In the genomic region with DNA sequence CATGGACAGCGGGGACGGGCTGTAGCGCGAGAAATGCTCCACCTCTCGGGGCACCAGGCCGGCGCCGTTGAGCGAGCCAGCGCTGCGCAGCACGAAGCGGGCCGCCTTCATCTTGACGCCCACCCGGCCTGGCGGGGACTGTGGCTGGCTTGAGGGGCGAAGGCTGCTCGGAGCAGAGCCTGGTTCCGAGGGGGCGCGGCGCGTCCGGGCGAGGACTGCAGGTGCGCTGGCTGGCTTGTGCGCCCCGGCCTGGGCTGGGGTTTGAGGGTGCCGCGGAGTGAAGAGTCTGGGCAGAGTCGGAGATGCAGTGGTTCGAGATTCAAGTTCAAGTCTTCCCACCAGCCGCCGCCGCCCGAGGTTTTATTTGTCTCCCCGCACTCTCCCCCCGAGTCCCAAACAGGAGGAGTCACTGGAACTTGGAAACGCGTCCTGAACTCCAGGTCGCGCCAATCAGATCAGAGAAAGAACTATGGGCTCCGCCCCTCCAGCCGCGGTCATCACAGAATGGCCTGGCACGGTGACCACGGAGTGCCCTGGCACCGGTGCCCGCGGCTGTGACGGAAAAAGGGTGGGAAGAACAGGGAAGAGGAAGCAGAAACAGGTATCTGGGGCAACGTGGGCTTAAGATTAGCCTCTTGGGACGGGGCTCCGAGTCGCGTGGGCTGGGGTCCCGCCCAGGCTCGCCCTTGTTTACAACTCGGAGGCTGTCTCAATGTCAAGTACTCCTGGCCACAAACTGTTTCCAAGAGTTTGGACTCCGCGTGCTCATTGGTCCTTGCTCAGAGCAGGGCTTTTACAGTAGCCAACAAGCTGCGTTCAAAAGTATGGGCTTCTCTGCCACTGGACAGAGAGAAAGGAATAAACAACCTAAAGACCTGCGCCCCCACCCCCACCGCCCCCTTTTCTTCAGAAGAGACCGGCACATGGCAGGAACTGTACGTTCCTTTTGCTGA, we compare ENCODE assay signal across 8 cellular contexts. TPM values are rescaled to one million over a fixed set of nuclear protein-coding genes. Genes with fewer than 3 reads are reported as not detected.
A peak's percentile ranks its signal among the peaks of the same experiment; 100 is the strongest.
DNase-seq lines count a peak whose midpoint lies in the region; ATAC-seq, FAIRE-seq and TF ChIP-seq lines count a peak whose summit lies in the region.

Gene PDK4 (minus strand): TSS at position 334 of the 953 bp plus-strand sequence. CDS start 223 bp downstream, at position 111.

- intact Hi-C loops in IMR-90 (cut with micrococcal nuclease) (no loop called here), left ventricle myocardium inferior (cut with micrococcal nuclease) (loop anchor here (5.0 kb wide), 1 partner anchor 86 kb away; no protein-coding TSS in a partner anchor)

- H2AK5ac ChIP-seq in IMR-90 (ENCODE audit: low read depth, low read length), result no peak within 1 kb of the TSS

- peak within 1 kb of the TSS in 1 of 2 experiments; percentile 31; a peak in 1 of 4 replicates for H4K8ac ChIP-seq in IMR-90 (ENCODE audit: low read depth in 2 of 2, low read length in 2 of 2)

- H3K4me1 ChIP-seq in IMR-90 (ENCODE audit: control insufficient read depth, insufficient read depth, low read length), result peaks cover 3% of the 10 kb centered on the region
- H3K4me1 ChIP-seq in astrocyte (ENCODE audit: insufficient read depth, low read length), result peaks cover 5% of the 10 kb centered on the region
- H3K4me1 ChIP-seq in left ventricle myocardium inferior, result peaks cover 78% of the 10 kb centered on the region

- 0% methylated on average over 26 of the region's 67 CpGs; no CpG with 5 or more reads in 1 of the 2 experiments for WGBS in IMR-90 (ENCODE audit: extremely low coverage in 2 of 2, insufficient read length in 1 of 2), 2 experiments

- peak within 1 kb of the TSS; percentile 11; the same call in 1 of the 2 replicates for H4K91ac ChIP-seq in IMR-90 (ENCODE audit: insufficient read depth, low read depth, low read length)

- no peak within 1 kb of the TSS for H4K5ac ChIP-seq in IMR-90 (ENCODE audit: low read depth, low read length)

- TF ChIP-seq RAD21 in IMR-90 (IDR thresholded peaks at IDR 0.05; ENCODE audit: low read length), result no peak

- TF ChIP-seq CTCF in IMR-90 (conservative IDR thresholded peaks at IDR 0.05; ENCODE audit: low read depth, low read length), result no peak
- no peak for TF ChIP-seq CTCF in astrocyte (IDR thresholded peaks at IDR 0.05; ENCODE audit: insufficient read depth, low read depth, low read length)
- TF ChIP-seq CTCF in left ventricle myocardium inferior (IDR thresholded peaks at IDR 0.05; ENCODE audit: borderline replicate concordance), result no peak

- no peaks in the 10 kb centered on the region for H3K36me3 Mint-ChIP-seq in astrocyte (ENCODE audit: low read depth, unreplicated experiment)

- H3K4me3 ChIP-seq in IMR-90 (ENCODE audit: insufficient read depth, low read depth, low read length) (peak within 1 kb of the TSS; percentile 59), astrocyte (ENCODE audit: insufficient read depth, low read depth, low read length) (peak within 1 kb of the TSS; percentile 70), left ventricle myocardium inferior (peak within 1 kb of the TSS; percentile 89)

- H3K79me1 ChIP-seq in IMR-90 (ENCODE audit: low read depth in 1 of 2, low read length in 2 of 2), result no peaks in the 10 kb centered on the region

- H2AFZ ChIP-seq in IMR-90 (replicated peaks; ENCODE audit: low read length, poor library complexity) (peak within 1 kb of the TSS; percentile 90), astrocyte (ENCODE audit: low read depth, low read length) (peak within 1 kb of the TSS; percentile 96)

- no TSS peak for BruUV-seq in IMR-90 (replicated peaks; lab: Mats Ljungman, UMichigan)

- no peak within 1 kb of the TSS for H3K23ac ChIP-seq in IMR-90 (ENCODE audit: low read depth, low read length)

- peak; percentile 43 for DNase-seq in COLO668 (lab: John Stamatoyannopoulos, UW; ENCODE audit: unreplicated experiment)
- peak; percentile 40 for DNase-seq in IMR-90
- peak; percentile 19 for DNase-seq in astrocyte (ENCODE audit: low read depth)
- DNase-seq in left ventricle myocardium inferior, result peak; percentile 95
- peak; percentile 88 for DNase-seq in occipital lobe (lab: John Stamatoyannopoulos, UW)
- no peak for DNase-seq in AML-193 (lab: John Stamatoyannopoulos, UW)
- no peak for DNase-seq in GM19239 (ENCODE audit: insufficient read length, low spot score)
- no peak for DNase-seq in activated CD4-positive, CD25-positive, alpha-beta regulatory T cell treated with anti-CD3 and anti-CD28 coated beads, Interleukin-2, amount 50 U/mL, for 72 hours

- no peak within 1 kb of the TSS for H3K18ac ChIP-seq in IMR-90 (ENCODE audit: low read depth, low read length)

- in situ Hi-C loops in IMR-90 (cut with MboI; ENCODE audit: low sequenced_read_pairs), result no loop called here

- H3K27ac ChIP-seq in IMR-90 (ENCODE audit: insufficient read depth, low read length) (peak within 1 kb of the TSS; percentile 13; the same call in 1 of the 2 replicates), astrocyte (ENCODE audit: low read depth, low read length) (no peak within 1 kb of the TSS), left ventricle myocardium inferior (replicated peaks) (peak within 1 kb of the TSS; percentile 99)

- no peak within 1 kb of the TSS for H2BK5ac ChIP-seq in IMR-90 (ENCODE audit: low read depth, low read length, poor library complexity, severe bottlenecking)

- no peak within 1 kb of the TSS for H3K56ac ChIP-seq in IMR-90 (ENCODE audit: extremely low read depth, insufficient read depth, low read length)

- H3K27me3 Mint-ChIP-seq in astrocyte (ENCODE audit: low read depth, unreplicated experiment), result peaks cover 18% of the 10 kb centered on the region

- FAIRE-seq in astrocyte (lab: Jason Lieb, UNC) (no peak), GM19239 (lab: Jason Lieb, UNC) (no peak)

- H3K27me3 ChIP-seq in IMR-90 (ENCODE audit: control insufficient read depth, insufficient read depth, low read length), result no peaks in the 10 kb centered on the region; the same call in 1 of the 2 replicates
- no peaks in the 10 kb centered on the region for H3K27me3 ChIP-seq in astrocyte (ENCODE audit: insufficient read depth, low read length)
- H3K27me3 ChIP-seq in left ventricle myocardium inferior (ENCODE audit: low read depth), result no peaks in the 10 kb centered on the region

- peak within 1 kb of the TSS; percentile 92 for H3K4me3 Mint-ChIP-seq in astrocyte (ENCODE audit: unreplicated experiment)

- no peaks in the 10 kb centered on the region for H3K9me3 Mint-ChIP-seq in astrocyte (ENCODE audit: unreplicated experiment)

- H3K9me3 ChIP-seq in IMR-90 (ENCODE audit: control insufficient read depth, insufficient read depth, low read length) (no peaks in the 10 kb centered on the region), astrocyte (ENCODE audit: insufficient read depth, low read depth, low read length) (no peaks in the 10 kb centered on the region), left ventricle myocardium inferior (replicated peaks) (no peaks in the 10 kb centered on the region)

- dilution Hi-C loops in IMR-90 (cut with HindIII; ENCODE audit: low sequenced_read_pairs, unreplicated experiment), result no loop called here

- H2BK15ac ChIP-seq in IMR-90 (ENCODE audit: low read depth, low read length), result no peak within 1 kb of the TSS

- H3K4me1 Mint-ChIP-seq in astrocyte (ENCODE audit: low read depth, unreplicated experiment), result no peaks in the 10 kb centered on the region

- H2BK120ac ChIP-seq in IMR-90 (ENCODE audit: low read depth, low read length), result no peak within 1 kb of the TSS

- peak within 1 kb of the TSS; percentile 17 for H3K27ac Mint-ChIP-seq in astrocyte (ENCODE audit: unreplicated experiment)

- H3K4me2 ChIP-seq in IMR-90 (ENCODE audit: low read depth, low read length) (peak within 1 kb of the TSS; percentile 51), astrocyte (ENCODE audit: low read length) (peak within 1 kb of the TSS; percentile 98)

- H2AK9ac ChIP-seq in IMR-90 (replicated peaks; ENCODE audit: low read depth, low read length, poor library complexity), result peak within 1 kb of the TSS; percentile 17

- no peak within 1 kb of the TSS for H3K14ac ChIP-seq in IMR-90 (replicated peaks; ENCODE audit: low read depth, low read length)

- H3K9me1 ChIP-seq in IMR-90 (ENCODE audit: insufficient read depth, low read length), result no peaks in the 10 kb centered on the region

- H4K20me1 ChIP-seq in IMR-90 (ENCODE audit: insufficient read depth, low read length) (no peaks in the 10 kb centered on the region), astrocyte (ENCODE audit: insufficient read depth, low read length) (no peaks in the 10 kb centered on the region)

- H3K4ac ChIP-seq in IMR-90 (ENCODE audit: low read depth, low read length), result no peak within 1 kb of the TSS

- H3K9ac ChIP-seq in IMR-90 (ENCODE audit: low read depth, low read length) (peak within 1 kb of the TSS; percentile 44), astrocyte (ENCODE audit: low read length) (peak within 1 kb of the TSS; percentile 49)

- CTCF ChIA-PET in IMR-90 (lab: Yijun Ruan, JAX), result no interaction called here

- TF ChIP-seq POLR2A in IMR-90 (IDR thresholded peaks at IDR 0.05; ENCODE audit: low read depth, low read length), result no peak

- ATAC-seq in IMR-90 (ENCODE audit: low read depth), result peak; percentile 98

- no peaks in the 10 kb centered on the region for H3K79me2 ChIP-seq in astrocyte (ENCODE audit: insufficient read depth, low read length)

- POLR2A ChIA-PET in IMR-90 (lab: Charles Lee; ENCODE audit: unreplicated experiment), result no interaction called here

- H3K36me3 ChIP-seq in IMR-90 (ENCODE audit: control insufficient read depth, insufficient read depth, low read length) (no peaks in the 10 kb centered on the region), astrocyte (ENCODE audit: insufficient read depth, low read length) (no peaks in the 10 kb centered on the region), left ventricle myocardium inferior (peaks cover 38% of the 10 kb centered on the region)

- no peak within 1 kb of the TSS for H2BK20ac ChIP-seq in IMR-90 (ENCODE audit: low read depth, low read length)

TF ChIP-seq in IMR-90, 13 proteins besides CTCF, POLR2A, EP300 and RAD21:
- TF ChIP-seq MXI1 (IDR thresholded peaks at IDR 0.05; ENCODE audit: borderline replicate concordance, low read depth, low read length), result 0 out of 2 replicates have a peak, but pooled peaks have one; percentile 34
- TF ChIP-seq CHD1 (IDR thresholded peaks at IDR 0.05; ENCODE audit: low read depth, low read length), result no peak

RNA-seq across cellular contexts. Expression of gene PDK4, which starts in this region (rescaled TPM):
- total RNA-seq in IMR-90 (2012; rRNA removed) (under 0.01 TPM in 2 replicates), astrocyte (0.29 and 0.34 TPM in 2 replicates), left ventricle myocardium inferior (325 TPM), occipital lobe (11.7 TPM)
- 0.03 and 0.06 TPM in 2 replicates for polyA plus RNA-seq in IMR-90 (2012; rRNA removed)
- polyA plus RNA-seq in IMR-90 (2012; cell fraction: cytosol; rRNA removed), result 0.01 and 0.25 TPM in 2 replicates
- 0.29 TPM in 1 of 2 replicates, not detected in the other for polyA plus RNA-seq in IMR-90 (2012; cell fraction: nucleus; rRNA removed; ENCODE audit: low replicate concordance)

Comparison
In these comparisons a context has a peak if more than half of its experiments do, and no peak if none do; other contexts are left out.
1. RNA of gene PDK4 (total RNA-seq): 325 TPM in left ventricle myocardium inferior (single experiment); 11.7 TPM in occipital lobe (single experiment), 0.29 to 0.34 TPM in astrocyte and under 0.01 TPM in IMR-90; every median in the first group is over 10 times any median in the second.
2. Peak in DNase-seq, ATAC-seq, H3K4me3 ChIP-seq, H3K27ac ChIP-seq, H3K9ac ChIP-seq and H3K4me2 ChIP-seq in IMR-90; RNA of the gene not detected or under 1 TPM.
3. Peak in DNase-seq, H3K4me3 ChIP-seq, H3K9ac ChIP-seq and H3K4me2 ChIP-seq in astrocyte; RNA of the gene not detected or under 1 TPM.
4. DNase-seq: peak in COLO668 (single experiment), left ventricle myocardium inferior (single experiment) and occipital lobe (single experiment); none in AML-193 (0 of 2), GM19239 (single experiment) and activated CD4-positive, CD25-positive, alpha-beta regulatory T cell treated with anti-CD3 and anti-CD28 coated beads, Interleukin-2, amount 50 U/mL, for 72 hours (single experiment).
5. Peak in every context shown above with its lines, with median percentiles within 50 percentile points of each other: H3K4me3 ChIP-seq.